28 cellular contexts compared by ENCODE assay signal in genomic region chr21:23316190-23316589, GRCh38.
DNase-seq lines count a peak whose midpoint lies in the region; ATAC-seq, FAIRE-seq and TF ChIP-seq lines count a peak whose summit lies in the region.
"Had no signal": no experiment of that assay in that cellular context is flagged by ENCODE, and none has a peak within 500 bp of the region (broad histone marks: within the 10 kb centered on the region; RNA-seq: fewer than 3 reads in every experiment).

No MANE protein-coding gene starts in this region.

- ATAC-seq in HepG2 (no peak), right lobe of liver (no peak)
- ATAC-seq: A549; CD8-positive, alpha-beta T cell had no signal

- POLR2A ChIA-PET in HepG2 (lab: Yijun Ruan, JAX), result no interaction called here

- intact Hi-C loops in HepG2 (cut with micrococcal nuclease; ENCODE audit: unreplicated experiment), result no loop called here
- intact Hi-C loops in right lobe of liver (cut with DNase I), result no loop called here

- FAIRE-seq in HepG2 (lab: Jason Lieb, UNC), result no peak
- FAIRE-seq: A549, D721Med had no signal

- H3K4me1 ChIP-seq in HepG2 (ENCODE audit: insufficient read depth, low read length) (no peaks in the 10 kb centered on the region), right lobe of liver (no peaks in the 10 kb centered on the region)
- H3K4me1 ChIP-seq: A549; BE2C; BLaER1; BLaER1 treated with 17β-estradiol and CSF1 and Interleukin-3, amounts not matched to agents 10 nM and 100 nM; Caco-2 had no signal

- H3K36me3 ChIP-seq in HepG2 (replicated peaks in 1 of 2; ENCODE audit: control insufficient read depth in 1 of 2, insufficient read depth in 2 of 2, low read length in 2 of 2), result no peaks in the 10 kb centered on the region
- H3K36me3 ChIP-seq in right lobe of liver, result no peaks in the 10 kb centered on the region
- H3K36me3 ChIP-seq: BE2C; BLaER1; BLaER1 treated with 17β-estradiol and CSF1 and Interleukin-3, amounts not matched to agents 10 nM and 100 nM had no signal

- H3K4me3 ChIP-seq in HepG2 (replicated peaks in 1 of 3; ENCODE audit: insufficient read depth in 1 of 3, low read depth in 2 of 3, low read length in 3 of 3) (no peak overlapping the region), right lobe of liver (no peak overlapping the region)
- H3K4me3 ChIP-seq: A549; BLaER1; BLaER1 treated with 17β-estradiol and CSF1 and Interleukin-3, amounts not matched to agents 10 nM and 100 nM had no signal

- CTCF ChIA-PET in HepG2 (lab: Yijun Ruan, JAX; ENCODE audit: low intra/inter-chr PET ratio, low total read pairs), result no interaction called here

- TF ChIP-seq CTCF in HepG2 (CRISPR knock-in tag; IDR thresholded peaks at IDR 0.05), result no peak
- TF ChIP-seq CTCF in right lobe of liver (IDR thresholded peaks at IDR 0.05), result no peak

- H3K27ac ChIP-seq in HepG2 (ENCODE audit: extremely low read length, insufficient read depth, low read length), result no peak overlapping the region
- H3K27ac ChIP-seq in right lobe of liver, result no peak overlapping the region
- H3K27ac ChIP-seq: 22Rv1; A549; BLaER1; BLaER1 treated with 17β-estradiol and CSF1 and Interleukin-3, amounts not matched to agents 10 nM and 100 nM; C4-2B had no signal

- H3K79me2 ChIP-seq in HepG2 (ENCODE audit: insufficient read depth, low read length), result no peaks in the 10 kb centered on the region

- no peak overlapping the region for H3K4me2 ChIP-seq in HepG2 (ENCODE audit: low read depth, low read length)
- H3K4me2 ChIP-seq: A549; BLaER1; BLaER1 treated with 17β-estradiol and CSF1 and Interleukin-3, amounts not matched to agents 10 nM and 100 nM had no signal

- TF ChIP-seq RAD21 in HepG2 (CRISPR knock-in tag; IDR thresholded peaks at IDR 0.05), result no peak

- in situ Hi-C loops in HepG2 (cut with HindIII; ENCODE audit: extremely low pct_ligation_motif_present, low pct_unique_long_range_greater_than_20kb), result no loop called here

- TF ChIP-seq POLR2A in HepG2 (IDR thresholded peaks at IDR 0.05; ENCODE audit: insufficient read depth in 1 of 2, low read depth in 2 of 2, low read length in 2 of 2), result no peak
- TF ChIP-seq POLR2A in right lobe of liver (IDR thresholded peaks at IDR 0.05), result no peak

- no TSS peak for BruUV-seq in HepG2 (replicated peaks; lab: Mats Ljungman, UMichigan)

- H3K9ac ChIP-seq in HepG2 (ENCODE audit: insufficient read depth, low read depth, low read length), result no peak overlapping the region
- H3K9ac ChIP-seq: BLaER1; BLaER1 treated with 17β-estradiol and CSF1 and Interleukin-3, amounts not matched to agents 10 nM and 100 nM had no signal

- no peak overlapping the region for H2AFZ ChIP-seq in HepG2 (ENCODE audit: low read length)

- no peaks in the 10 kb centered on the region for H4K20me1 ChIP-seq in HepG2 (ENCODE audit: insufficient read depth, low read length)
- H4K20me1 ChIP-seq: BLaER1; BLaER1 treated with 17β-estradiol and CSF1 and Interleukin-3, amounts not matched to agents 10 nM and 100 nM had no signal

- H3K9me3 ChIP-seq in HepG2 (ENCODE audit: low read length) (peaks cover 81% of the 10 kb centered on the region), right lobe of liver (no peaks in the 10 kb centered on the region)
- H3K9me3 ChIP-seq: A549; BE2C; BLaER1; BLaER1 treated with 17β-estradiol and CSF1 and Interleukin-3, amounts not matched to agents 10 nM and 100 nM; Caco-2 had no signal

- H3K27me3 ChIP-seq in HepG2 (ENCODE audit: control insufficient read depth in 1 of 2, insufficient read depth in 2 of 2, low read length in 2 of 2) (no peaks in the 10 kb centered on the region), right lobe of liver (no peaks in the 10 kb centered on the region)
- H3K27me3 ChIP-seq: BE2C; BLaER1; BLaER1 treated with 17β-estradiol and CSF1 and Interleukin-3, amounts not matched to agents 10 nM and 100 nM had no signal

- no peak for TF ChIP-seq EP300 in HepG2 (IDR thresholded peaks at IDR 0.05; ENCODE audit: low read depth in 2 of 2, low read length in 2 of 2)
- no peak for TF ChIP-seq EP300 in HepG2 (CRISPR knock-in tag; IDR thresholded peaks at IDR 0.05; ENCODE audit: borderline replicate concordance)

- DNase-seq in HepG2 (ENCODE audit: low spot score) (no peak), right lobe of liver (no peak)
- DNase-seq: 8988T; ACHN; AML-193; BE2C; C1 segment of cervical spinal cord; Caco-2; Calu3; CD4-positive, alpha-beta memory T cell; CD4-positive, alpha-beta T cell; CD4-positive, CD25-positive, alpha-beta regulatory T cell; CD8-positive, alpha-beta memory T cell; CD8-positive, alpha-beta T cell; COR-L47; DMS 273 treated with DMSO at 0.1 percent for 48 hours; DMS153; DMS53; DMS79; DMS79 treated with DMSO at 0.1 percent for 48 hours; DND-41; EL had no signal

TF ChIP-seq in HepG2, 621 proteins besides CTCF, POLR2A, EP300 and RAD21:
- peak; percentile 92 for TF ChIP-seq MNT (IDR thresholded peaks at IDR 0.05)
- no peak for TF ChIP-seq KLF15 (CRISPR knock-in tag; IDR thresholded peaks at IDR 0.05; ENCODE audit: borderline replicate concordance)
